ENCODE assay signal across 19 cellular contexts in the genomic region with DNA sequence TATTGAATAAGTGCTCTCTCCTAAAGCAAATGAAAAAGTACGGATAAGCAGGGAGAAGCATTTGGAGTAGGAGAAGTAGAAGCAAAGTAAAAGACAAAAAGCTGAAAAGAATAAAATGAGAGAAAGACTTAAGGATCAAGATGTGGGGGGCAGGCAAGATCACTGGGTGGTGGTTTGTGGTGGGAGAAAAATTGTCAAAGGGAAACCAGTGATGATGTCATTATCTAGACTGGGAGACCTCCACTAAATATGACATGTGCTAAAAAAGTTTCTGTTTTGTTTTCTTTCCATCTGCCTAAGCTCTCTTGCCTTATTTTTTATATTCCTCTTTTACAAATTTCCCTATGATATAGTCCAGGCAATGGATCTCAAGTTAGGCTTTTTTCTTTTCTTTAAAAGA. TPM values are rescaled to one million over a fixed set of nuclear protein-coding genes. Genes with fewer than 3 reads are reported as not detected.
DNase-seq lines count a peak whose midpoint lies in the region; ATAC-seq and TF ChIP-seq lines count a peak whose summit lies in the region.
"Had no signal": no experiment of that assay in that cellular context is flagged by ENCODE, and none has a peak within 500 bp of the region (broad histone marks: within the 10 kb centered on the region; RNA-seq: fewer than 3 reads in every experiment).

No MANE protein-coding gene starts in this region.

- no peaks in the 10 kb centered on the region for H3K36me3 ChIP-seq in Caco-2 (ENCODE audit: control insufficient read depth, insufficient read depth, low read length)

- intact Hi-C loops in Caco-2 (cut with micrococcal nuclease; ENCODE audit: unreplicated experiment) = no loop called here

- H3K9me3 ChIP-seq in Caco-2 = no peaks in the 10 kb centered on the region
- H3K9me3 ChIP-seq: tibial artery had no signal

- POLR2A ChIA-PET in Caco-2 (lab: Charles Lee) = interaction anchor here (0.8 kb wide), 1 partner anchor 32 kb away, joined by 4 read pairs; the partner anchor contains the start of genes CCDC82 and JRKL

- H3K27me3 Mint-ChIP-seq in activated naive CD8-positive, alpha-beta T cell treated with anti-CD3 and anti-CD28 coated beads, Interleukin-2, amount 50 U/mL, for 24 hours = no peaks in the 10 kb centered on the region
- H3K27me3 Mint-ChIP-seq in Caco-2 (ENCODE audit: insufficient read depth, unreplicated experiment) = no peaks in the 10 kb centered on the region

- H3K9me3 Mint-ChIP-seq in activated naive CD8-positive, alpha-beta T cell treated with anti-CD3 and anti-CD28 coated beads, Interleukin-2, amount 50 U/mL, for 24 hours = no peaks in the 10 kb centered on the region
- H3K9me3 Mint-ChIP-seq in Caco-2 (ENCODE audit: unreplicated experiment) = no peaks in the 10 kb centered on the region
- H3K9me3 Mint-ChIP-seq: activated T-helper 1 cell treated with anti-CD3 and anti-CD28 coated beads, Interleukin-12 subunit alpha, Interleukin-12 subunit beta, Interleukin-2, Interleukin-4 antibody, amounts not matched to agents 30 ng/mL and 10 ng/mL and 1 ng/mL, durations not matched to agents 14 hours and 24 hours and 36 hours; endodermal cell; mesothelial cell of epicardium had no signal

- H3K4me1 Mint-ChIP-seq in activated naive CD8-positive, alpha-beta T cell treated with anti-CD3 and anti-CD28 coated beads, Interleukin-2, amount 50 U/mL, for 24 hours = peaks cover 32% of the 10 kb centered on the region
- H3K4me1 Mint-ChIP-seq in Caco-2 (ENCODE audit: low read depth, unreplicated experiment) = no peaks in the 10 kb centered on the region
- H3K4me1 Mint-ChIP-seq: endodermal cell had no signal

- H3K4me3 Mint-ChIP-seq in activated naive CD8-positive, alpha-beta T cell treated with anti-CD3 and anti-CD28 coated beads, Interleukin-2, amount 50 U/mL, for 24 hours = peak overlapping the region; percentile 12
- no peak overlapping the region for H3K4me3 Mint-ChIP-seq in Caco-2 (ENCODE audit: unreplicated experiment)
- H3K4me3 Mint-ChIP-seq: activated T-helper 1 cell treated with anti-CD3 and anti-CD28 coated beads, Interleukin-12 subunit alpha, Interleukin-12 subunit beta, Interleukin-2, Interleukin-4 antibody, amounts not matched to agents 30 ng/mL and 10 ng/mL and 1 ng/mL, durations not matched to agents 14 hours and 24 hours and 36 hours; endodermal cell; mesothelial cell of epicardium had no signal

- DNase-seq in GM10266 (ENCODE audit: extremely low spot score) (peak; percentile 26), NCI-H1092 (lab: John Stamatoyannopoulos, UW) (no peak), Caco-2 (no peak)
- DNase-seq in activated naive CD8-positive, alpha-beta T cell treated with anti-CD3 and anti-CD28 coated beads, Interleukin-2, amount 50 U/mL, for 24 hours = peak; percentile 21
- DNase-seq: anterior cingulate cortex, Calu3, cerebellar nuclear complex, endodermal cell, hypothalamus, NCI-H1092 treated with DMSO at 0.1 percent for 48 hours, NCI-H2081 treated with DMSO at 0.1 percent for 48 hours, NCI-H526, tibial artery had no signal

- peaks cover 38% of the 10 kb centered on the region for H3K36me3 Mint-ChIP-seq in activated naive CD8-positive, alpha-beta T cell treated with anti-CD3 and anti-CD28 coated beads, Interleukin-2, amount 50 U/mL, for 24 hours (ENCODE audit: low read depth)
- H3K36me3 Mint-ChIP-seq in Caco-2 (ENCODE audit: insufficient read depth, unreplicated experiment) = peaks cover 13% of the 10 kb centered on the region

- no peak for TF ChIP-seq CTCF in GM10266 (IDR thresholded peaks at IDR 0.05; ENCODE audit: control insufficient read depth, insufficient read depth, low read depth, missing control alignments)
- no peak for TF ChIP-seq CTCF in Caco-2 (IDR thresholded peaks at IDR 0.05; ENCODE audit: insufficient read depth in 1 of 2, low read depth in 1 of 2, low read length in 1 of 2, severe bottlenecking in 1 of 2, unreplicated experiment in 1 of 2)

- H3K4me3 ChIP-seq in Caco-2 (ENCODE audit: low read depth, low read length) = no peak overlapping the region
- H3K4me3 ChIP-seq: tibial artery had no signal

- no peaks in the 10 kb centered on the region for H3K27me3 ChIP-seq in Caco-2 (replicated peaks; ENCODE audit: control insufficient read depth, insufficient read depth, low read length)
- H3K27me3 ChIP-seq: tibial artery had no signal

- peak; percentile 46 for ATAC-seq in GM18519 (IDR thresholded peaks at IDR 0.05; ENCODE audit: low FRiP score, unreplicated experiment)
- peak; percentile 55 for ATAC-seq in HG03135 (IDR thresholded peaks at IDR 0.05; ENCODE audit: unreplicated experiment)
- ATAC-seq in activated naive CD8-positive, alpha-beta T cell treated with anti-CD3 and anti-CD28 coated beads, Interleukin-2, amount 50 U/mL, for 24 hours = peak; percentile 91
- no peak for ATAC-seq in GM18511 (IDR thresholded peaks at IDR 0.05; ENCODE audit: unreplicated experiment)
- ATAC-seq in HG02840 (IDR thresholded peaks at IDR 0.05; ENCODE audit: low FRiP score, unreplicated experiment) = no peak

- CTCF ChIA-PET in Caco-2 (lab: Charles Lee) = no interaction called here

- peak overlapping the region; percentile 16 for H3K27ac Mint-ChIP-seq in activated naive CD8-positive, alpha-beta T cell treated with anti-CD3 and anti-CD28 coated beads, Interleukin-2, amount 50 U/mL, for 24 hours
- no peak overlapping the region for H3K27ac Mint-ChIP-seq in Caco-2 (ENCODE audit: unreplicated experiment)
- H3K27ac Mint-ChIP-seq: activated T-helper 1 cell treated with anti-CD3 and anti-CD28 coated beads, Interleukin-12 subunit alpha, Interleukin-12 subunit beta, Interleukin-2, Interleukin-4 antibody, amounts not matched to agents 30 ng/mL and 10 ng/mL and 1 ng/mL, durations not matched to agents 14 hours and 24 hours and 36 hours; endodermal cell; mesothelial cell of epicardium had no signal

- H3K4me1 ChIP-seq in Caco-2 = no peaks in the 10 kb centered on the region
- H3K4me1 ChIP-seq: tibial artery had no signal

- no TSS peak for BruUV-seq in Caco-2 (replicated peaks; lab: Mats Ljungman, UMichigan)

RNA-seq across cellular contexts. Expression of gene MAML2, which starts 14.8 kb away (rescaled TPM):
- 11.5 and 12.2 TPM in 2 replicates for total RNA-seq in Caco-2 (2022)

RNA-seq across cellular contexts. Expression of gene CCDC82, which starts 31.9 kb away (rescaled TPM):
- total RNA-seq in Caco-2 (2022) = 38.2 TPM in 2 replicates

RNA-seq across cellular contexts. Expression of gene JRKL, which starts 32.0 kb away (rescaled TPM):
- 16.6 and 17.4 TPM in 2 replicates for total RNA-seq in Caco-2 (2022)

Comparison
In these comparisons a context has a peak if more than half of its experiments do, and no peak if none do; other contexts are left out.
1. DNase-seq: peak in GM10266 (single experiment) and activated naive CD8-positive, alpha-beta T cell treated with anti-CD3 and anti-CD28 coated beads, Interleukin-2, amount 50 U/mL, for 24 hours (single experiment); none in NCI-H1092 (single experiment) and Caco-2 (0 of 2).
2. ATAC-seq: peak in GM18519 (single experiment), HG03135 (single experiment) and activated naive CD8-positive, alpha-beta T cell treated with anti-CD3 and anti-CD28 coated beads, Interleukin-2, amount 50 U/mL, for 24 hours (single experiment); none in GM18511 (single experiment) and HG02840 (single experiment).